In genomic region chr18:6719098-6719913, GRCh38 we compare ENCODE assay signal across 17 cellular contexts. TPM values are rescaled to one million over a fixed set of nuclear protein-coding genes. Genes with fewer than 3 reads are reported as not detected.
"Had no signal": no experiment of that assay in that cellular context is flagged by ENCODE, and none has a peak within 500 bp of the region (broad histone marks: within the 10 kb centered on the region; RNA-seq: fewer than 3 reads in every experiment).

No MANE protein-coding gene starts in this region.

- H3K27me3 Mint-ChIP-seq: activated CD4-positive, alpha-beta T cell treated with anti-CD3 and anti-CD28 coated beads, Interleukin-2, amount 10 ng/mL, durations not matched to agents 7 days and 5 days; dendritic cell treated with granulocyte-macrophage colony-stimulating factor and Interleukin-4, amounts not matched to agents 40 ng/mL and 50 ng/mL, for 4 days; stimulated activated naive CD8-positive, alpha-beta T cell treated with anti-CD3 and anti-CD28 coated beads, Interleukin-15, Interleukin-2, amounts not matched to agents 100 ng/mL and 50 ng/mL, for 24 hours had no signal

- H3K9me3 Mint-ChIP-seq: activated CD4-positive, alpha-beta T cell treated with anti-CD3 and anti-CD28 coated beads, Interleukin-2, amount 10 ng/mL, durations not matched to agents 7 days and 5 days; dendritic cell treated with granulocyte-macrophage colony-stimulating factor and Interleukin-4, amounts not matched to agents 40 ng/mL and 50 ng/mL, for 4 days; nephron had no signal

- FAIRE-seq: endothelial cell of umbilical vein, islet of Langerhans had no signal

- DNase-seq: activated CD4-positive, alpha-beta T cell treated with anti-CD3 and anti-CD28 coated beads, Interleukin-2, amount 10 ng/mL, durations not matched to agents 7 days and 5 days; activated CD8-positive, alpha-beta memory T cell treated with anti-CD3 and anti-CD28 coated beads, Interleukin-2, amount 50 U/mL, for 48 hours; activated effector memory CD4-positive, alpha-beta T cell treated with Interleukin-2 at 50 U/mL for 16 hours; activated naive CD4-positive, alpha-beta T cell treated with anti-CD3 and anti-CD28 coated beads, Interleukin-2, amount 50 U/mL, for 16 hours; activated T-cell treated with anti-CD3 and anti-CD28 coated beads, Interleukin-2, amount 50 U/mL, for 48 hours; effector CD8-positive, alpha-beta T cell; T-helper 1 cell; T-helper 9 cell had no signal

- H3K27ac ChIP-seq: esophagus muscularis mucosa, tibial nerve, vagina had no signal

- H3K4me3 Mint-ChIP-seq: activated CD4-positive, alpha-beta T cell treated with anti-CD3 and anti-CD28 coated beads, Interleukin-2, amount 10 ng/mL, durations not matched to agents 7 days and 5 days; dendritic cell treated with granulocyte-macrophage colony-stimulating factor and Interleukin-4, amounts not matched to agents 40 ng/mL and 50 ng/mL, for 4 days; nephron; stimulated activated naive CD8-positive, alpha-beta T cell treated with anti-CD3 and anti-CD28 coated beads, Interleukin-15, Interleukin-2, amounts not matched to agents 100 ng/mL and 50 ng/mL, for 24 hours had no signal

- H3K4me1 Mint-ChIP-seq: activated CD4-positive, alpha-beta T cell treated with anti-CD3 and anti-CD28 coated beads, Interleukin-2, amount 10 ng/mL, durations not matched to agents 7 days and 5 days had no signal

- H3K27ac Mint-ChIP-seq: activated CD4-positive, alpha-beta T cell treated with anti-CD3 and anti-CD28 coated beads, Interleukin-2, amount 10 ng/mL, durations not matched to agents 7 days and 5 days; dendritic cell treated with granulocyte-macrophage colony-stimulating factor and Interleukin-4, amounts not matched to agents 40 ng/mL and 50 ng/mL, for 4 days; nephron; stimulated activated naive CD8-positive, alpha-beta T cell treated with anti-CD3 and anti-CD28 coated beads, Interleukin-15, Interleukin-2, amounts not matched to agents 100 ng/mL and 50 ng/mL, for 24 hours had no signal

- H3K4me3 ChIP-seq: esophagus muscularis mucosa, lung, tibial nerve, vagina had no signal

RNA-seq across cellular contexts. Expression of gene ARHGAP28, which starts 10.2 kb away (rescaled TPM):
- total RNA-seq: activated CD4-positive, alpha-beta T cell treated with anti-CD3 and anti-CD28 coated beads, Interleukin-2, amount 10 ng/mL, durations not matched to agents 7 days and 5 days had no signal
